20 cellular contexts compared by ENCODE assay signal in genomic region chr1:229323885-229324553, GRCh38.
"Had no signal": no experiment of that assay in that cellular context is flagged by ENCODE, and none has a peak within 500 bp of the region (broad histone marks: within the 10 kb centered on the region; RNA-seq: fewer than 3 reads in every experiment).

No MANE protein-coding gene starts in this region.

- H3K9me3 ChIP-seq: heart right ventricle, left lung, thyroid gland, upper lobe of right lung had no signal

- H3K27ac Mint-ChIP-seq: activated naive CD4-positive, alpha-beta T cell treated with anti-CD3 and anti-CD28 coated beads, Interleukin-2, amount 50 U/mL, for 24 hours; stimulated activated naive CD8-positive, alpha-beta T cell treated with anti-CD3 and anti-CD28 coated beads, Interleukin-15, Interleukin-2, amounts not matched to agents 100 ng/mL and 50 ng/mL, for 24 hours had no signal

- H3K4me3 Mint-ChIP-seq: activated naive CD4-positive, alpha-beta T cell treated with anti-CD3 and anti-CD28 coated beads, Interleukin-2, amount 50 U/mL, for 24 hours; brain; nephron progenitor cell; stimulated activated naive CD8-positive, alpha-beta T cell treated with anti-CD3 and anti-CD28 coated beads, Interleukin-15, Interleukin-2, amounts not matched to agents 100 ng/mL and 50 ng/mL, for 24 hours; T-cell had no signal

- ATAC-seq: heart right ventricle, left lung, right cardiac atrium, T-cell, upper lobe of right lung had no signal

- DNase-seq: activated CD4-positive, alpha-beta T cell treated with anti-CD3 and anti-CD28 coated beads for 1 hour; activated effector memory CD4-positive, alpha-beta T cell treated with anti-CD3 and anti-CD28 coated beads, Interleukin-2, amount 50 U/mL, for 16 hours; activated T-cell treated with anti-CD3 and anti-CD28 coated beads, Interleukin-2, amount 50 U/mL, for 48 hours; aorta; foreskin fibroblast; heart right ventricle; kidney; left lung; mammary epithelial cell; nephron progenitor cell; right cardiac atrium; stimulated activated CD4-positive, alpha-beta T cell treated with anti-CD3 and anti-CD28 coated beads, Interleukin-1b, Interleukin-23, amount 100 ng/mL, for 48 hours; substantia nigra; T-cell; thyroid gland; upper lobe of right lung had no signal

- H3K4me1 ChIP-seq: parathyroid adenoma, thyroid gland, upper lobe of right lung had no signal

- H3K27me3 Mint-ChIP-seq: activated naive CD4-positive, alpha-beta T cell treated with anti-CD3 and anti-CD28 coated beads, Interleukin-2, amount 50 U/mL, for 24 hours; brain; stimulated activated naive CD8-positive, alpha-beta T cell treated with anti-CD3 and anti-CD28 coated beads, Interleukin-15, Interleukin-2, amounts not matched to agents 100 ng/mL and 50 ng/mL, for 24 hours; T-cell had no signal

- H3K27ac ChIP-seq: heart right ventricle, left lung, parathyroid adenoma, thyroid gland, upper lobe of right lung had no signal

- H3K27me3 ChIP-seq: heart right ventricle, left lung, thyroid gland, upper lobe of right lung had no signal

- H3K9me3 Mint-ChIP-seq: activated naive CD4-positive, alpha-beta T cell treated with anti-CD3 and anti-CD28 coated beads, Interleukin-2, amount 50 U/mL, for 24 hours; nephron progenitor cell; stimulated activated naive CD8-positive, alpha-beta T cell treated with anti-CD3 and anti-CD28 coated beads, Interleukin-15, Interleukin-2, amounts not matched to agents 100 ng/mL and 50 ng/mL, for 24 hours; T-cell had no signal

- H3K4me3 ChIP-seq: heart right ventricle, left lung, thyroid gland, upper lobe of right lung had no signal
